In genomic region chr1:169339773-169340172, GRCh38 we compare ENCODE assay signal across 1 cellular context.
TF ChIP-seq lines count a peak whose summit lies in the region.

No MANE protein-coding gene starts in this region.

TF ChIP-seq in H1, 55 proteins besides CTCF, POLR2A, EP300 and RAD21 (continued from another document):
- TF ChIP-seq SIN3A (conservative IDR thresholded peaks at IDR 0.05 in 1 of 2, IDR thresholded peaks at IDR 0.05 in 1 of 2; ENCODE audit: low read depth in 1 of 2, low read length in 2 of 2) (no peak), KDM5A (IDR thresholded peaks at IDR 0.05; ENCODE audit: low read length) (no peak)
- TF ChIP-seq, protein P1, sequence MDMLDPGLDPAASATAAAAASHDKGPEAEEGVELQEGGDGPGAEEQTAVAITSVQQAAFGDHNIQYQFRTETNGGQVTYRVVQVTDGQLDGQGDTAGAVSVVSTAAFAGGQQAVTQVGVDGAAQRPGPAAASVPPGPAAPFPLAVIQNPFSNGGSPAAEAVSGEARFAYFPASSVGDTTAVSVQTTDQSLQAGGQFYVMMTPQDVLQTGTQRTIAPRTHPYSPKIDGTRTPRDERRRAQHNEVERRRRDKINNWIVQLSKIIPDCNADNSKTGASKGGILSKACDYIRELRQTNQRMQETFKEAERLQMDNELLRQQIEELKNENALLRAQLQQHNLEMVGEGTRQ (IDR thresholded peaks at IDR 0.05; ENCODE audit: low read length), result no peak
